ENCODE assay signal across 10 cellular contexts in the genomic region with DNA sequence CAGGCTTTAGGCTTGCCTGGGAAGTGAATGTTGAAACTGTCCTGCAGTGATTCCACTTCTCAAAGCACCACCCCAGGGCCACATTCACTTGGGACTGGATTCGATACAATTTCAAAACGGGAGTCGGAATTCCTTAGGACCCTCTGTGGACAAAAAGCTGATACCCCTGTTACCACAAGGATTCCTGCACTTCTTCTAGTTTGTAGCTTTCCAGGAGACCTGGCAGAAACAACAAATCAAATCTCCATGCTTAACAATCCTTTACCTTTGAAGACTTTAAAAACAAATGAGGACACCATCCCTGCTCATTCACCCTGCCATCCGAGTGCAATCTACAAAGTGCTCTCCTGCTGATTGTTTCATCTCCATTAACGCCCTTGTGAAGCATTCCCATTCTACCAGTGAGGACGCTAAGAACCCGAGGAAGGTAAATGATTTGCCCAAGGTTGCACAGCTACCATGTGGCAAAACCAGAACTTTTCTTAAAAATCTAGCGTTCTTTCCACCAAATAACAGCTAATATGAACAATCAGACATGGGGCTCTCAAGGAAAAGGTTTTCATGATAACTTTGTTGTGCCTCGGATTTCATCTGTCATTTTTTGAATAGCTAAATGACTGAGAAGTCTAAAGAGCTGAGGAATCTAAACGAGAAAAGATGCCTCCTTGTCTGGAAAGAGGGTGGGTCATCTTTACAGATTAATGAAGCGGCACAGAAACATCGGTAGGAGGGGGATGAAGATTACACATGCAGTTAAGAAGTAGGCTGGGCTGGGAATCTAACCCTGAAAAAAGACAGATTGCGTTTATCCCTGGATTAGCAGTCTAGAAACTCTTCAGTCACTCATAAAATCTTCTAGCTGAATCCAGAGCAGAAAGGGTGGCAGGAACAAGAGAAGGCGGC. TPM values are rescaled to one million over a fixed set of nuclear protein-coding genes. Genes with fewer than 3 reads are reported as not detected.
DNase-seq lines count a peak whose midpoint lies in the region; ATAC-seq, FAIRE-seq and TF ChIP-seq lines count a peak whose summit lies in the region.
"Had no signal": no experiment of that assay in that cellular context is flagged by ENCODE, and none has a peak within 500 bp of the region (broad histone marks: within the 10 kb centered on the region; RNA-seq: fewer than 3 reads in every experiment).

No MANE protein-coding gene starts in this region.

- peaks cover 47% of the 10 kb centered on the region for H3K4me1 Mint-ChIP-seq in CD4-positive, alpha-beta T cell (ENCODE audit: low read depth)
- peaks cover 23% of the 10 kb centered on the region for H3K4me1 Mint-ChIP-seq in neural progenitor cell

- CTCF ChIA-PET in CD4-positive, alpha-beta T cell (lab: Charles Lee): interaction anchor here (0.6 to 2.2 kb wide), 11 partner anchors 18 to 74 kb away, joined by 3 to 14 read pairs (median 3); no protein-coding TSS in a partner anchor
- CTCF ChIA-PET in endothelial cell of umbilical vein (lab: Charles Lee): interaction anchor here (1.1 to 8.6 kb wide), 21 partner anchors 9 to 93 kb away, joined by 3 to 104 read pairs (median 4); partner anchors contain the start of gene MPZL3

- H3K27me3 Mint-ChIP-seq in CD4-positive, alpha-beta T cell: no peaks in the 10 kb centered on the region
- H3K27me3 Mint-ChIP-seq in neural progenitor cell (ENCODE audit: insufficient read depth, low read depth): peaks cover 8% of the 10 kb centered on the region

- peak overlapping the region; percentile 90 for H2AFZ ChIP-seq in endothelial cell of umbilical vein (ENCODE audit: low read depth, low read length)
- H2AFZ ChIP-seq in neural progenitor cell (replicated peaks): peak overlapping the region; percentile 84

- TSS peak; percentile 88 for BruUV-seq in endothelial cell of umbilical vein (replicated peaks; lab: Mats Ljungman, UMichigan)

- no peaks in the 10 kb centered on the region for H3K9me3 ChIP-seq in CD4-positive, alpha-beta T cell (ENCODE audit: control insufficient read depth, low read length)
- H3K9me3 ChIP-seq in NT2/D1 (ENCODE audit: insufficient read depth, low read length) (no peaks in the 10 kb centered on the region), endothelial cell of umbilical vein (replicated peaks; ENCODE audit: control insufficient read depth, insufficient read depth, low read length) (no peaks in the 10 kb centered on the region), neural progenitor cell (ENCODE audit: low read depth) (no peaks in the 10 kb centered on the region)

- H3K9me1 ChIP-seq in endothelial cell of umbilical vein (replicated peaks; ENCODE audit: control insufficient read depth, extremely low read depth, insufficient read depth, low read length): no peaks in the 10 kb centered on the region

- H4K20me1 ChIP-seq in endothelial cell of umbilical vein (replicated peaks; ENCODE audit: control insufficient read depth, extremely low read depth, insufficient read depth, low read length) (no peaks in the 10 kb centered on the region), neural progenitor cell (ENCODE audit: low read depth) (no peaks in the 10 kb centered on the region)

- H3F3A ChIP-seq in neural progenitor cell (ENCODE audit: low read depth): peaks cover 19% of the 10 kb centered on the region

- H3K4me2 ChIP-seq in endothelial cell of umbilical vein (ENCODE audit: insufficient read depth, low read length) (peak overlapping the region; percentile 94), neural progenitor cell (peak overlapping the region; percentile 72)

- POLR2A ChIA-PET in CD4-positive, alpha-beta T cell (lab: Charles Lee): interaction anchor here (0.6 to 3.5 kb wide), 10 partner anchors 13 to 171 kb away, joined by 3 to 16 read pairs (median 4); partner anchors contain the start of genes CD3E, JAML and MPZL3
- POLR2A ChIA-PET in endothelial cell of umbilical vein (lab: Charles Lee): interaction anchor here (0.6 to 2.9 kb wide), 3 partner anchors 10 to 66 kb away, joined by 3 to 12 read pairs (median 7); no protein-coding TSS in a partner anchor

- H3K4me3 ChIP-seq in NT2/D1 (ENCODE audit: insufficient read length, low read depth) (peak overlapping the region; percentile 37), endothelial cell of umbilical vein (replicated peaks in 1 of 3; ENCODE audit: insufficient read depth in 1 of 3, low read depth in 1 of 3, low read length in 3 of 3) (peak overlapping the region; percentile 13 to 69 (median 44)), neural progenitor cell (peak overlapping the region; percentile 22)

- H3K27ac Mint-ChIP-seq in CD4-positive, alpha-beta T cell: peak overlapping the region; percentile 86
- no peak overlapping the region for H3K27ac Mint-ChIP-seq in neural progenitor cell

- intact Hi-C loops in CD4-positive, alpha-beta T cell (cut with DNase I, micrococcal nuclease): no loop called here
- intact Hi-C loops in endothelial cell of umbilical vein (cut with micrococcal nuclease): loop anchor here (1.0 to 2.0 kb wide), 4 partner anchors 10 to 58 kb away; no protein-coding TSS in a partner anchor

- H3K9me3 Mint-ChIP-seq in CD4-positive, alpha-beta T cell: no peaks in the 10 kb centered on the region
- no peaks in the 10 kb centered on the region for H3K9me3 Mint-ChIP-seq in neural progenitor cell

- TF ChIP-seq CTCF in CD4-positive, alpha-beta T cell (IDR thresholded peaks at IDR 0.05): no peak
- TF ChIP-seq CTCF in endothelial cell of umbilical vein (IDR thresholded peaks at IDR 0.05; ENCODE audit: extremely low read depth in 1 of 2, insufficient read depth in 1 of 2, low read depth in 1 of 2, low read length in 2 of 2) (no peak), neural progenitor cell (IDR thresholded peaks at IDR 0.05) (no peak)

- H3K4me1 ChIP-seq in NT2/D1 (ENCODE audit: insufficient read depth, insufficient read length) (peaks cover 4% of the 10 kb centered on the region), endothelial cell of umbilical vein (ENCODE audit: control insufficient read depth, extremely low read depth, insufficient read depth, low read length) (peaks cover 51% of the 10 kb centered on the region), neural progenitor cell (peaks cover 23% of the 10 kb centered on the region)

- DNase-seq in CD4-positive, alpha-beta T cell: no peak
- peak; percentile 32 for DNase-seq in NT2/D1 (ENCODE audit: low read depth, low spot score)
- DNase-seq in endothelial cell of umbilical vein (ENCODE audit: low read depth, low spot score): peak; percentile 44
- peak; percentile 9 for DNase-seq in neural progenitor cell (ENCODE audit: low spot score)
- DNase-seq in SIG-M5 (lab: John Stamatoyannopoulos, UW): no peak
- DNase-seq in OCI-M1 (lab: John Stamatoyannopoulos, UW): no peak
- DNase-seq in NOMO-1 (lab: John Stamatoyannopoulos, UW; ENCODE audit: unreplicated experiment in 2 of 2): no peak
- DNase-seq: NCI-H187 treated with DMSO at 0.1 percent for 48 hours had no signal

- no peaks in the 10 kb centered on the region for H3K79me2 ChIP-seq in endothelial cell of umbilical vein (ENCODE audit: control insufficient read depth, insufficient read depth, low read length)
- H3K79me2 ChIP-seq in neural progenitor cell (ENCODE audit: low read depth): no peaks in the 10 kb centered on the region

- no peaks in the 10 kb centered on the region for H3K27me3 ChIP-seq in CD4-positive, alpha-beta T cell (ENCODE audit: control insufficient read depth, insufficient read depth, low read length)
- H3K27me3 ChIP-seq in NT2/D1 (ENCODE audit: insufficient read depth, insufficient read length) (peaks cover 35% of the 10 kb centered on the region), endothelial cell of umbilical vein (ENCODE audit: control insufficient read depth in 2 of 2, insufficient read depth in 2 of 2, low read length in 2 of 2) (no peaks in the 10 kb centered on the region), neural progenitor cell (peaks cover 95% of the 10 kb centered on the region)

- H3K27ac ChIP-seq in CD4-positive, alpha-beta T cell (ENCODE audit: low read depth, low read length): no peak overlapping the region
- H3K27ac ChIP-seq in endothelial cell of umbilical vein (ENCODE audit: insufficient read depth, low read depth, low read length): peak overlapping the region; percentile 4
- no peak overlapping the region for H3K27ac ChIP-seq in neural progenitor cell

- no peak for FAIRE-seq in endothelial cell of umbilical vein (lab: Jason Lieb, UNC)
- FAIRE-seq: islet of Langerhans had no signal

- H3K9ac ChIP-seq in NT2/D1 (ENCODE audit: insufficient read length, low read depth): peak overlapping the region; percentile 75
- H3K9ac ChIP-seq in endothelial cell of umbilical vein (replicated peaks; ENCODE audit: extremely low read depth, insufficient read depth, low read length): peak overlapping the region; percentile 58
- H3K9ac ChIP-seq in neural progenitor cell: no peak overlapping the region

- H3K36me3 ChIP-seq in NT2/D1 (ENCODE audit: insufficient read depth, insufficient read length, low read length) (no peaks in the 10 kb centered on the region), endothelial cell of umbilical vein (ENCODE audit: control insufficient read depth in 2 of 2, extremely low read depth in 1 of 2, insufficient read depth in 2 of 2, low read length in 2 of 2) (peaks cover 0 to 2% of the 10 kb centered on the region in 2 experiments), neural progenitor cell (no peaks in the 10 kb centered on the region)

- dilution Hi-C loops in endothelial cell of umbilical vein (cut with MboI; ENCODE audit: extremely low pct_ligation_motif_present, low sequenced_read_pairs): no loop called here

- no peak for TF ChIP-seq POLR2A in endothelial cell of umbilical vein (IDR thresholded peaks at IDR 0.05; ENCODE audit: low read depth, low read length)

- ATAC-seq in CD4-positive, alpha-beta T cell (ENCODE audit: poor library complexity): no peak
- no peak for ATAC-seq in GM21367 (IDR thresholded peaks at IDR 0.05; ENCODE audit: unreplicated experiment)

- H3K4me3 Mint-ChIP-seq in CD4-positive, alpha-beta T cell: peak overlapping the region; percentile 90
- H3K4me3 Mint-ChIP-seq in neural progenitor cell: no peak overlapping the region

- no peaks in the 10 kb centered on the region for H3K36me3 Mint-ChIP-seq in CD4-positive, alpha-beta T cell (ENCODE audit: low read depth)
- no peaks in the 10 kb centered on the region for H3K36me3 Mint-ChIP-seq in neural progenitor cell

RNA-seq across cellular contexts. Expression of gene MPZL2, which starts 0.7 kb away (rescaled TPM):
- 1 to 10 TPM in 1 of 2 experiments, under 1 TPM in 1; 0.95 to 1.8 TPM for total RNA-seq in CD4-positive, alpha-beta T cell
- total RNA-seq in endothelial cell of umbilical vein (37.1 and 49.5 TPM in 2 replicates), neural progenitor cell (ENCODE audit: low replicate concordance) (1.9 and 2.3 TPM in 2 replicates)
- polyA plus RNA-seq in endothelial cell of umbilical vein: 16.5 and 21.0 TPM in 2 replicates
- 18.9 and 19.6 TPM in 2 replicates for polyA plus RNA-seq in endothelial cell of umbilical vein (2011; cell fraction: cytosol; rRNA removed)
- polyA plus RNA-seq in endothelial cell of umbilical vein (2011; cell fraction: nucleus; rRNA removed): 36.2 and 38.7 TPM in 2 replicates
- 36.1 and 42.0 TPM in 2 replicates for polyA plus RNA-seq in endothelial cell of umbilical vein (2012)
- 25.2 and 32.8 TPM in 2 replicates for polyA minus RNA-seq in endothelial cell of umbilical vein
- 20.5 TPM for polyA minus RNA-seq in endothelial cell of umbilical vein (2011; cell fraction: cytosol; rRNA and poly(A)+ RNA removed)
- polyA minus RNA-seq in endothelial cell of umbilical vein (2011; cell fraction: nucleus; rRNA and poly(A)+ RNA removed): 15.4 and 18.5 TPM in 2 replicates

RNA-seq across cellular contexts. Expression of gene MPZL3, which starts 12.7 kb away (rescaled TPM):
- total RNA-seq in CD4-positive, alpha-beta T cell: 10 to 100 TPM; 29.0 to 30.2 TPM
- 7.0 and 7.1 TPM in 2 replicates for total RNA-seq in endothelial cell of umbilical vein
- polyA plus RNA-seq in endothelial cell of umbilical vein: 2.5 TPM in 2 replicates
- polyA plus RNA-seq in endothelial cell of umbilical vein (2011; cell fraction: cytosol; rRNA removed): 2.2 and 2.4 TPM in 2 replicates
- 2.4 and 2.6 TPM in 2 replicates for polyA plus RNA-seq in endothelial cell of umbilical vein (2011; cell fraction: nucleus; rRNA removed)
- 4.5 and 4.9 TPM in 2 replicates for polyA plus RNA-seq in endothelial cell of umbilical vein (2012)
- 7.3 and 10.2 TPM in 2 replicates for polyA minus RNA-seq in endothelial cell of umbilical vein
- polyA minus RNA-seq in endothelial cell of umbilical vein (2011; cell fraction: cytosol; rRNA and poly(A)+ RNA removed): 2.7 TPM
- polyA minus RNA-seq in endothelial cell of umbilical vein (2011; cell fraction: nucleus; rRNA and poly(A)+ RNA removed): 2.0 and 2.5 TPM in 2 replicates
- 1.1 and 5.7 TPM in 2 replicates for total RNA-seq in neural progenitor cell (ENCODE audit: low replicate concordance)

RNA-seq across cellular contexts. Expression of gene CD3E, which starts 39.7 kb away (rescaled TPM):
- 100 to 1,000 TPM; 483 to 515 TPM for total RNA-seq in CD4-positive, alpha-beta T cell
- not detected in 2 replicates for total RNA-seq in endothelial cell of umbilical vein
- polyA plus RNA-seq in endothelial cell of umbilical vein: not detected in 2 replicates
- polyA plus RNA-seq in endothelial cell of umbilical vein (2011; cell fraction: cytosol; rRNA removed): not detected in 2 replicates
- not detected in 2 replicates for polyA plus RNA-seq in endothelial cell of umbilical vein (2011; cell fraction: nucleus; rRNA removed)
- not detected in 2 replicates for polyA plus RNA-seq in endothelial cell of umbilical vein (2012)
- not detected in 2 replicates for polyA minus RNA-seq in endothelial cell of umbilical vein
- polyA minus RNA-seq in endothelial cell of umbilical vein (2011; cell fraction: cytosol; rRNA and poly(A)+ RNA removed): not detected
- not detected in 2 replicates for polyA minus RNA-seq in endothelial cell of umbilical vein (2011; cell fraction: nucleus; rRNA and poly(A)+ RNA removed)
- total RNA-seq in neural progenitor cell (ENCODE audit: low replicate concordance): not detected in 2 replicates

RNA-seq across cellular contexts. Expression of gene JAML, which starts 40.0 kb away (rescaled TPM):
- 10 to 100 TPM; 26.7 to 30.3 TPM for total RNA-seq in CD4-positive, alpha-beta T cell
- total RNA-seq in endothelial cell of umbilical vein (0.35 and 0.39 TPM in 2 replicates), neural progenitor cell (ENCODE audit: low replicate concordance) (0.09 TPM in 1 of 2 replicates, not detected in the other)
- polyA plus RNA-seq in endothelial cell of umbilical vein: 0.04 TPM in 1 of 2 replicates, not detected in the other
- polyA plus RNA-seq in endothelial cell of umbilical vein (2011; cell fraction: cytosol; rRNA removed): not detected in 2 replicates
- 0.10 and 0.37 TPM in 2 replicates for polyA plus RNA-seq in endothelial cell of umbilical vein (2011; cell fraction: nucleus; rRNA removed)
- 0.18 TPM in 1 of 2 replicates, not detected in the other for polyA plus RNA-seq in endothelial cell of umbilical vein (2012)
- 0.17 TPM in 1 of 2 replicates, not detected in the other for polyA minus RNA-seq in endothelial cell of umbilical vein
- not detected for polyA minus RNA-seq in endothelial cell of umbilical vein (2011; cell fraction: cytosol; rRNA and poly(A)+ RNA removed)
- polyA minus RNA-seq in endothelial cell of umbilical vein (2011; cell fraction: nucleus; rRNA and poly(A)+ RNA removed): 0.14 TPM in 1 of 2 replicates, not detected in the other

Comparison
In these comparisons a context has a peak if more than half of its experiments do, and no peak if none do; other contexts are left out.
1. DNase-seq: peak in NT2/D1 (single experiment), endothelial cell of umbilical vein (single experiment) and neural progenitor cell (single experiment); none in CD4-positive, alpha-beta T cell (0 of 10), SIG-M5 (single experiment), OCI-M1 (single experiment) and NOMO-1 (0 of 2).
2. RNA of gene MPZL2, which starts 0.7 kb away (total RNA-seq): 37.1 to 49.5 TPM in endothelial cell of umbilical vein; 1.9 to 2.3 TPM in neural progenitor cell and 0.95 to 1.8 TPM in CD4-positive, alpha-beta T cell; every median in the first group is over 10 times any median in the second.
3. RNA of gene CD3E, which starts 39.7 kb away (total RNA-seq): 483 to 515 TPM in CD4-positive, alpha-beta T cell; not detected in endothelial cell of umbilical vein and not detected in neural progenitor cell; every median in the first group is over 100 times any median in the second.
4. Peak in every context shown above with its lines, with median percentiles within 50 percentile points of each other: H3K4me3 ChIP-seq.